ENCODE assay signal across 11 cellular contexts in genomic region chr19:2827022-2827421, GRCh38. TPM values are rescaled to one million over a fixed set of nuclear protein-coding genes. Genes with fewer than 3 reads are reported as not detected.
"Had no signal": no experiment of that assay in that cellular context is flagged by ENCODE, and none has a peak within 500 bp of the region (broad histone marks: within the 10 kb centered on the region; RNA-seq: fewer than 3 reads in every experiment).

No MANE protein-coding gene starts in this region.

- H3K4me3 Mint-ChIP-seq: GM23338, H9, HFFc6 had no signal

- H3K4me1 Mint-ChIP-seq: GM23338, H9 had no signal

- H3K27ac Mint-ChIP-seq: GM23338, HFFc6 had no signal

- H3K36me3 ChIP-seq: HAP-1 had no signal

- H3K27ac ChIP-seq: GM23248 had no signal

- ATAC-seq: GM23338, HCT116 had no signal

- H3K4me1 ChIP-seq: HAP-1 had no signal

- DNase-seq: GM23248, GOT3, H7, H9, HCEC 1CT, HFFc6 had no signal

- H3K4me3 ChIP-seq: GM23248, GM23338, HAP-1 had no signal

RNA-seq across cellular contexts. Expression of gene ZNF556, which starts 40.1 kb away (rescaled TPM):
- total RNA-seq: GM23248, GM23338, H1, H4, H9, HFFc6 had no signal
